ENCODE assay signal across 23 cellular contexts in the genomic region with DNA sequence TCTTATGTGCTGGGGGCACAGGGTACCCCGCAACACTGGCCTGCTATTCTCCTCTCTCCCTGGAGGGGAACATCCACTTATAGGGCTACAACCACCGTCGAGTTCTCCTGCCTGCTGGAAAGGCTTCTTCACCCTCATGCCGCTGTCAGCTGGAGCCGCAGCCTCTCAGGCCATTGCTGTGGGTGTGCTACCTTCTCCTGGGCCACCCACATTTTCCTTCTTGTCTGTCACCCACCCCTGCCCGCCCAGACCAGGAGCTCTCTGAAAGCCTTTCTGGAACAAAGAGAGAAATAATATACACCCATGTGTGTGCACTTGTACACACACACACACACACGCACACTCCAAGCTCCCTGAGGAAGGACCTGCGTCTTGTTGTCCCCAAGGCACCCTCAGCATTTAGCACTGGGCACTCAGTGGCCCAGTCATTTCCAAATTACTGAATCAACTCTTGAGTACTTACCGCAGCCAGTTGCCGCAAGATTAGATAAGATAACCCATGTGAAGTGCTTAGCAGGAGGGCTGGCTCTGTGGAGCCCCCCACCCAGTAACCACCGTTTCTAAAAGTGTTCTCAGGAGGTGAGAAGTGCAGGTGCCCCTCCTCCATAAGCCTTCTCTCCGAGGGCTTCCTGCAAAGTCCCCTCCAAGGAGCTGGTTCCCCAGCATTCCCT. TPM values are rescaled to one million over a fixed set of nuclear protein-coding genes. Genes with fewer than 3 reads are reported as not detected.
DNase-seq lines count a peak whose midpoint lies in the region; ATAC-seq, FAIRE-seq and TF ChIP-seq lines count a peak whose summit lies in the region.
"Had no signal": no experiment of that assay in that cellular context is flagged by ENCODE, and none has a peak within 500 bp of the region (broad histone marks: within the 10 kb centered on the region; RNA-seq: fewer than 3 reads in every experiment).

No MANE protein-coding gene starts in this region.

- FAIRE-seq in kidney (lab: Jason Lieb, UNC), result no peak
- FAIRE-seq: HepG2, K562 had no signal

- no peaks in the 10 kb centered on the region for H3K9me3 ChIP-seq in right cardiac atrium (ENCODE audit: control insufficient read depth, low read length)
- no peaks in the 10 kb centered on the region for H3K9me3 ChIP-seq in kidney (ENCODE audit: control insufficient read depth in 1 of 2, low read length in 2 of 2)
- H3K9me3 ChIP-seq in neuronal stem cell (replicated peaks in 1 of 2; ENCODE audit: control insufficient read depth in 2 of 2, insufficient read depth in 1 of 2, low read depth in 1 of 2, low read length in 2 of 2), result peaks cover 0 to 3% of the 10 kb centered on the region in 2 donors
- H3K9me3 ChIP-seq: BE2C, MG63 had no signal

- no peak overlapping the region for H3K18ac ChIP-seq in neuronal stem cell (ENCODE audit: low read length)

- no peak overlapping the region for H3K4ac ChIP-seq in neuronal stem cell (ENCODE audit: low read length)

- no peak overlapping the region for H3K4me3 ChIP-seq in right cardiac atrium (ENCODE audit: low read length)
- no peak overlapping the region for H3K4me3 ChIP-seq in kidney (ENCODE audit: low read length in 2 of 2)
- H3K4me3 ChIP-seq in neuronal stem cell (ENCODE audit: low read length in 2 of 2), result no peak overlapping the region
- H3K4me3 ChIP-seq: K562, MG63, SK-N-MC had no signal

- WGBS in right cardiac atrium, result 63% methylated on average over 12 of the region's 12 CpGs
- no CpG with 5 or more reads among the region's 12 CpGs for WGBS in neuronal stem cell (ENCODE audit: extremely low coverage in 2 of 2, insufficient read length in 2 of 2, insufficient replicate concordance in 1 of 2), 2 donors

- H2BK5ac ChIP-seq in neuronal stem cell (ENCODE audit: low read length), result no peak overlapping the region

- intact Hi-C loops in right cardiac atrium (cut with DNase I), result no loop called here
- intact Hi-C loops in left ventricle myocardium superior (cut with micrococcal nuclease), result no loop called here
- intact Hi-C loops in kidney (cut with DNase I), result no loop called here

- no peak overlapping the region for H2BK15ac ChIP-seq in neuronal stem cell (ENCODE audit: low read length)

- no peak for ATAC-seq in right cardiac atrium
- no peak for ATAC-seq in left ventricle myocardium superior
- no peak for ATAC-seq in HG02610 (IDR thresholded peaks at IDR 0.05; ENCODE audit: unreplicated experiment)
- ATAC-seq: HepG2, K562 had no signal

- no peak overlapping the region for H2BK12ac ChIP-seq in neuronal stem cell (ENCODE audit: low read length)

- H3K27me3 ChIP-seq in right cardiac atrium (ENCODE audit: control insufficient read depth, insufficient read depth) (no peaks in the 10 kb centered on the region), neuronal stem cell (ENCODE audit: control insufficient read depth in 3 of 3, insufficient read depth in 3 of 3, low read depth in 1 of 3, low read length in 3 of 3) (peaks cover 0 to 14% (median 1%) of the 10 kb centered on the region in 3 experiments)
- H3K27me3 ChIP-seq: BE2C, MG63 had no signal

- TF ChIP-seq CTCF in kidney (IDR thresholded peaks at IDR 0.05; ENCODE audit: borderline replicate concordance, extremely low read depth, insufficient read depth), result no peak

- DNase-seq in right cardiac atrium (peak in 2 of 3 donors; percentile 13 to 16), left ventricle myocardium superior (no peak), kidney (peak; percentile 39), neuronal stem cell (ENCODE audit: low spot score) (no peak), HCEC 1CT (no peak), 8988T (no peak), GM19238 (ENCODE audit: insufficient read length, low spot score) (no peak)
- DNase-seq: BE2C; CD4-positive, alpha-beta memory T cell; GDM1; MG63; NCI-H1417 treated with DMSO at 0.1 percent for 48 hours; NCI-H187; NCI-H446; NCI-H526 treated with DMSO at 0.1 percent for 48 hours; OCI-M1; SHP77 treated with DMSO at 0.1 percent for 48 hours had no signal

- H3K27ac ChIP-seq in right cardiac atrium (ENCODE audit: low read length) (no peak overlapping the region), kidney (ENCODE audit: low read depth in 2 of 2, low read length in 2 of 2) (no peak overlapping the region), neuronal stem cell (replicated peaks; ENCODE audit: low read length) (no peak overlapping the region)
- H3K27ac ChIP-seq: HL-60, SK-N-MC had no signal

- peak overlapping the region; percentile 42 for H2AK5ac ChIP-seq in neuronal stem cell (ENCODE audit: low read depth, low read length)

- no peak overlapping the region for H2AFZ ChIP-seq in neuronal stem cell (ENCODE audit: low read length)

- H3K14ac ChIP-seq in neuronal stem cell (ENCODE audit: low read length), result no peak overlapping the region

- H2BK120ac ChIP-seq in neuronal stem cell (ENCODE audit: low read depth, low read length), result no peak overlapping the region

- no peaks in the 10 kb centered on the region for H3K4me1 ChIP-seq in right cardiac atrium (ENCODE audit: control insufficient read depth, insufficient read depth, low read length)
- H3K4me1 ChIP-seq in kidney (ENCODE audit: control insufficient read depth in 1 of 2, insufficient read depth in 1 of 2, low read depth in 1 of 2, low read length in 2 of 2), result no peaks in the 10 kb centered on the region
- H3K4me1 ChIP-seq in neuronal stem cell (ENCODE audit: control insufficient read depth in 2 of 2, insufficient read depth in 1 of 2, low read depth in 1 of 2, low read length in 2 of 2), result peaks cover 0 to 14% of the 10 kb centered on the region in 2 donors
- H3K4me1 ChIP-seq: BE2C had no signal

- H4K8ac ChIP-seq in neuronal stem cell (ENCODE audit: low read depth, low read length), result no peak overlapping the region

- peaks cover 2% of the 10 kb centered on the region for H3K79me1 ChIP-seq in neuronal stem cell (ENCODE audit: low read depth, low read length)

- no peak overlapping the region for H4K91ac ChIP-seq in neuronal stem cell (ENCODE audit: low read depth, low read length, poor library complexity)

- H3K23ac ChIP-seq in neuronal stem cell (ENCODE audit: low read depth, low read length, poor library complexity), result no peak overlapping the region

- no peak overlapping the region for H3K4me2 ChIP-seq in neuronal stem cell (ENCODE audit: insufficient read depth, low read length, poor library complexity, severe bottlenecking)

- H3K36me3 ChIP-seq in kidney (ENCODE audit: control insufficient read depth in 1 of 2, insufficient read depth in 2 of 2, low read length in 2 of 2), result no peaks in the 10 kb centered on the region
- H3K36me3 ChIP-seq in neuronal stem cell (replicated peaks in 1 of 2; ENCODE audit: control insufficient read depth in 2 of 2, insufficient read depth in 2 of 2, low read length in 2 of 2), result no peaks in the 10 kb centered on the region
- H3K36me3 ChIP-seq: BE2C, MG63 had no signal

- H3K9ac ChIP-seq in kidney (ENCODE audit: low read length in 2 of 2), result no peak overlapping the region
- no peak overlapping the region for H3K9ac ChIP-seq in neuronal stem cell (ENCODE audit: low read depth, low read length, poor library complexity)

RNA-seq across cellular contexts. Expression of gene CPZ, which starts 50.2 kb away (rescaled TPM):
- total RNA-seq in right cardiac atrium, result 1 to 10 TPM in 3 of 4 donors, under 1 TPM in 1; 0.34 to 1.3 (median 1.1) TPM
- 1.5 TPM for polyA plus RNA-seq in right cardiac atrium
- 1.2 TPM for total RNA-seq in left ventricle myocardium superior
- 2.6 TPM for total RNA-seq in kidney
- polyA plus RNA-seq in kidney (ENCODE audit: insufficient read depth, low read depth, low replicate concordance), result 1.2 TPM
- 6.7 TPM for polyA plus RNA-seq in neuronal stem cell (2013, experiment 1 of 2)
- polyA plus RNA-seq in neuronal stem cell (2013, experiment 2 of 2), result 6.7 TPM
- total RNA-seq: CD4-positive, alpha-beta memory T cell; HT-29 had no signal
- polyA plus RNA-seq: CD4-positive, alpha-beta memory T cell had no signal

Comparison
In these comparisons a context has a peak if more than half of its experiments do, and no peak if none do; other contexts are left out.
1. DNase-seq: peak in right cardiac atrium (2 of 3) and kidney (single experiment); none in left ventricle myocardium superior (single experiment), neuronal stem cell (single experiment), HCEC 1CT (single experiment), 8988T (single experiment) and GM19238 (single experiment).